8 cellular contexts compared by ENCODE assay signal in the genomic region with DNA sequence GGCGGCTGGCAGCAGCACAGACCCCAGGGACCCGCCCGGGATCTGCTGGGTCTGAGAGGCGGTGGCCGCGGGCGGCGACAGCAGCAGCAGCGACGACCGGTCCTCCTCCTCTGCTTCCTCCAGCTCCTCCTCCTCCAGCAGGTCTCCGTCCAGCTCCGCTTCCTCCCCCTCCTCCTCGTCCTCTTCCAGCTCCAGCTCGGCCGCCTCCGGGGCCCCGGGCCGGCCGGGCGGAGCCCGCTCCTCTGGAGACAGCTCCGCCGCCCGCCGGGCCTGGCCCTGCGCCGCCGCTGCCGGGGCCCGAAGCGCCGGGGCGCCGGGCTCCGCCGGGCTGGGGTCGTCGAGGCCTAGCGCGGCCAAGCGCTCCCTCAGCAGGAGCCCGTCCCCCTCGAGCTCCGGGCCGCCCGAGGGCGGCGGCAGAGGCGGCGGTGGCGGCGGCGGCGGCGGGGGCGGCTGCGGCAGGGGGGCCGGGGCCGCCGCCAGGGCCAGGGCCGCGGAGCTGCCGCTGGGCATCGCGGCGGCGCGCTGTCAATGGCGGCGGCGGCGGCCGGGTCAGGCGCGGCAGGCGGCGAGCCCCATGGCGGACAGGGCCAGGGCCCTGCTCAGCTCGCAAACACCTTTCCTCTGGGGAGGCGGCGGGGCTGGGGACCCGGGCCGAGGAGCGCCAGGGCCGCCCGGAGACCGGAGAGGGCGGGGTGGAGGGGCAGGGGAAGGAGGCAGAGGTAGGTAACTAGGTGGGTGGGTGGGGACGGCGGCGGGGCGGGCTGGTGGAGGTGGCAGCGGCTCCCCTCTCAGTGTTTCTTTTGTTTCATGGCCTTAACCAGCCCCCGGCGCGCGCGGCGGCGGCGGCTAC. TPM values are rescaled to one million over a fixed set of nuclear protein-coding genes. Genes with fewer than 3 reads are reported as not detected.
DNase-seq lines count a peak whose midpoint lies in the region; ATAC-seq and TF ChIP-seq lines count a peak whose summit lies in the region.

No MANE protein-coding gene starts in this region.

- no peak for DNase-seq in AG09309 (ENCODE audit: low read depth)
- peak in 1 of 2 donors; percentile 71 for DNase-seq in ascending aorta (ENCODE audit: low spot score in 2 of 2)
- DNase-seq in right cardiac atrium, result peak; percentile 65 to 85 (median 81)
- DNase-seq in COLO829 (ENCODE audit: low spot score), result no peak

- H3K4me3 ChIP-seq in AG09309 (ENCODE audit: control insufficient read depth, low read depth, low read length), result peak overlapping the region; percentile 89
- peak overlapping the region; percentile 81 to 82 for H3K4me3 ChIP-seq in ascending aorta
- peak overlapping the region; percentile 94 for H3K4me3 ChIP-seq in right cardiac atrium (ENCODE audit: low read length)
- peak overlapping the region; percentile 94 for H3K4me3 ChIP-seq in rectal smooth muscle tissue (ENCODE audit: low read length)

- ATAC-seq in GM18519 (IDR thresholded peaks at IDR 0.05; ENCODE audit: low FRiP score, unreplicated experiment), result peak; percentile 30
- peak; percentile 2 for ATAC-seq in HG03108 (IDR thresholded peaks at IDR 0.05; ENCODE audit: unreplicated experiment)
- peak; percentile 6 to 22 for ATAC-seq in right cardiac atrium

- WGBS in right cardiac atrium, result under 1% methylated on average over 99 of the region's 102 CpGs

- H3K36me3 ChIP-seq in ascending aorta (no peaks in the 10 kb centered on the region), rectal smooth muscle tissue (ENCODE audit: control insufficient read depth, insufficient read depth, low read length) (no peaks in the 10 kb centered on the region)

- H3K9ac ChIP-seq in rectal smooth muscle tissue (ENCODE audit: low read length), result peak overlapping the region; percentile 88

- no peak for TF ChIP-seq CTCF in AG09309 (IDR thresholded peaks at IDR 0.05; ENCODE audit: control insufficient read depth, insufficient read depth, low read depth, low read length, missing control alignments)
- no peak for TF ChIP-seq CTCF in ascending aorta (IDR thresholded peaks at IDR 0.05)

- H3K27ac ChIP-seq in ascending aorta (peak overlapping the region; percentile 97 to 98), right cardiac atrium (ENCODE audit: low read length) (peak overlapping the region; percentile 96), rectal smooth muscle tissue (ENCODE audit: low read depth, low read length) (peak overlapping the region; percentile 95)

- H3K9me3 ChIP-seq in ascending aorta, result no peaks in the 10 kb centered on the region
- no peaks in the 10 kb centered on the region for H3K9me3 ChIP-seq in right cardiac atrium (ENCODE audit: control insufficient read depth, low read length)

- H3K4me1 ChIP-seq in ascending aorta, result peaks cover 0 to 20% of the 10 kb centered on the region in 2 donors
- peaks cover 4% of the 10 kb centered on the region for H3K4me1 ChIP-seq in right cardiac atrium (ENCODE audit: control insufficient read depth, insufficient read depth, low read length)
- peaks cover 24% of the 10 kb centered on the region for H3K4me1 ChIP-seq in rectal smooth muscle tissue (ENCODE audit: control insufficient read depth, insufficient read depth, low read length)

- intact Hi-C loops in ascending aorta (cut with DNase I) (loop anchor here (2.0 to 10.0 kb wide), 5 partner anchors 318 to 1382 kb away; partner anchors contain the start of genes ACAA2, MBD1, ME2 and MRO), right cardiac atrium (cut with DNase I) (no loop called here)

- no peaks in the 10 kb centered on the region for H3K27me3 ChIP-seq in ascending aorta
- H3K27me3 ChIP-seq in right cardiac atrium (ENCODE audit: control insufficient read depth, insufficient read depth), result no peaks in the 10 kb centered on the region
- H3K27me3 ChIP-seq in rectal smooth muscle tissue (ENCODE audit: control insufficient read depth, insufficient read depth, low read length), result no peaks in the 10 kb centered on the region

TF ChIP-seq in PFSK-1, 5 proteins besides CTCF, POLR2A, EP300 and RAD21:
- TF ChIP-seq, protein P1, sequence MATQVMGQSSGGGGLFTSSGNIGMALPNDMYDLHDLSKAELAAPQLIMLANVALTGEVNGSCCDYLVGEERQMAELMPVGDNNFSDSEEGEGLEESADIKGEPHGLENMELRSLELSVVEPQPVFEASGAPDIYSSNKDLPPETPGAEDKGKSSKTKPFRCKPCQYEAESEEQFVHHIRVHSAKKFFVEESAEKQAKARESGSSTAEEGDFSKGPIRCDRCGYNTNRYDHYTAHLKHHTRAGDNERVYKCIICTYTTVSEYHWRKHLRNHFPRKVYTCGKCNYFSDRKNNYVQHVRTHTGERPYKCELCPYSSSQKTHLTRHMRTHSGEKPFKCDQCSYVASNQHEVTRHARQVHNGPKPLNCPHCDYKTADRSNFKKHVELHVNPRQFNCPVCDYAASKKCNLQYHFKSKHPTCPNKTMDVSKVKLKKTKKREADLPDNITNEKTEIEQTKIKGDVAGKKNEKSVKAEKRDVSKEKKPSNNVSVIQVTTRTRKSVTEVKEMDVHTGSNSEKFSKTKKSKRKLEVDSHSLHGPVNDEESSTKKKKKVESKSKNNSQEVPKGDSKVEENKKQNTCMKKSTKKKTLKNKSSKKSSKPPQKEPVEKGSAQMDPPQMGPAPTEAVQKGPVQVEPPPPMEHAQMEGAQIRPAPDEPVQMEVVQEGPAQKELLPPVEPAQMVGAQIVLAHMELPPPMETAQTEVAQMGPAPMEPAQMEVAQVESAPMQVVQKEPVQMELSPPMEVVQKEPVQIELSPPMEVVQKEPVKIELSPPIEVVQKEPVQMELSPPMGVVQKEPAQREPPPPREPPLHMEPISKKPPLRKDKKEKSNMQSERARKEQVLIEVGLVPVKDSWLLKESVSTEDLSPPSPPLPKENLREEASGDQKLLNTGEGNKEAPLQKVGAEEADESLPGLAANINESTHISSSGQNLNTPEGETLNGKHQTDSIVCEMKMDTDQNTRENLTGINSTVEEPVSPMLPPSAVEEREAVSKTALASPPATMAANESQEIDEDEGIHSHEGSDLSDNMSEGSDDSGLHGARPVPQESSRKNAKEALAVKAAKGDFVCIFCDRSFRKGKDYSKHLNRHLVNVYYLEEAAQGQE (IDR thresholded peaks at IDR 0.05; ENCODE audit: insufficient read depth in 1 of 2, low read depth in 2 of 2, low read length in 2 of 2), result no peak
- TF ChIP-seq FOXP2 (optimal IDR thresholded peaks at IDR 0.05; ENCODE audit: borderline replicate concordance, extremely low read depth, extremely low read length, insufficient read depth), result no peak
- no peak for TF ChIP-seq SIN3A (IDR thresholded peaks at IDR 0.05; ENCODE audit: borderline replicate concordance, insufficient read depth, low read length)
- no peak for TF ChIP-seq POLR2AphosphoS5 (IDR thresholded peaks at IDR 0.05; ENCODE audit: low read depth, low read length)
- peak; percentile 68; the same call in 1 of the 2 replicates for TF ChIP-seq TAF1 (IDR thresholded peaks at IDR 0.05; ENCODE audit: borderline replicate concordance, insufficient read depth, low read length)
TF ChIP-seq in PFSK-1: peak in this region for 1.

RNA-seq across cellular contexts. Expression of gene MEX3C, which starts 0.4 kb away (rescaled TPM):
- polyA plus RNA-seq in PFSK-1 (2012; ENCODE audit: insufficient read length, low read depth), result 23.2 TPM
- total RNA-seq in ascending aorta, result 97.7 TPM
- total RNA-seq in right cardiac atrium, result 10 to 100 TPM; 17.3 to 22.2 (median 20.3) TPM
- 9.2 TPM for polyA plus RNA-seq in right cardiac atrium

Comparison
In these comparisons a context has a peak if more than half of its experiments do, and no peak if none do; other contexts are left out.
1. DNase-seq: peak in right cardiac atrium (3 of 3); none in AG09309 (single experiment) and COLO829 (single experiment).
2. Peak in every context shown above with its lines, with median percentiles within 50 percentile points of each other: H3K4me3 ChIP-seq, ATAC-seq and H3K27ac ChIP-seq.